ENCODE assay signal across 25 cellular contexts in the genomic region with DNA sequence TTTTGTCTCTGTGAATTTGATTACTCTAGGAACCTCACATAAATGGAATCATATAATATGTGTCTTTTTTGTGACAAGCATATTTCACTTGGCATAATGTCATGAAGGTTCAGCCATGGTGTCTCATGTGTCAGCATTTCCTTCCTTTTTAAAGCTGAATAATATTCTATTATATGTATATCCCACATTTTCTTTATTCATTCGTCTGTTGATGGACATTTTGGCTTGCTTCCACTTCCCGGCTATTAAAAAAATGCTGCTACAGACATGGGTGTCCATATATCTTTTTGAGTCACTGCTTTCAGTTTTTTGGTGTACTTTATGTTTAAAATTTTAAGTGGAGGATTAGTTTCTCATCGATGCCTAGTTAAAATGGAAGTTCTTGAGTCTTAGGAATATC.
"Had no signal": no experiment of that assay in that cellular context is flagged by ENCODE, and none has a peak within 500 bp of the region (broad histone marks: within the 10 kb centered on the region; RNA-seq: fewer than 3 reads in every experiment).

No MANE protein-coding gene starts in this region.

- H3K4me1 ChIP-seq: pancreas, prostate gland, right lobe of liver, sigmoid colon, suprapubic skin, testis, tibial artery, transverse colon, upper lobe of right lung, uterus had no signal

- H3K36me3 ChIP-seq: neutrophil, pancreas, prostate gland, right lobe of liver, sigmoid colon, suprapubic skin, tibial artery, transverse colon, upper lobe of right lung, uterus had no signal

- FAIRE-seq: pancreas, small intestine had no signal

- ATAC-seq: naive thymus-derived CD8-positive, alpha-beta T cell; natural killer cell treated with Interleukin-12 subunit alpha and Interleukin-12 subunit beta and Interleukin-15 and Interleukin-18, amount 100 ng/mL, for 72 hours; pancreas; right cardiac atrium; right lobe of liver; stimulated activated effector memory CD8-positive, alpha-beta T cell treated with anti-CD3 and anti-CD28 coated beads, Interleukin-12 subunit alpha, Interleukin-12 subunit beta, amount 100 ng/mL, for 72 hours; stimulated activated naive B cell treated with anti-CD40 and anti-IgM and Interleukin-4, amounts not matched to agents 10 μg/mL and 1 μg/mL and 100 μg/mL, for 72 hours; upper lobe of right lung had no signal

- DNase-seq: naive thymus-derived CD8-positive, alpha-beta T cell; nephron progenitor cell; nucleus accumbens; pancreas; right cardiac atrium; right lobe of liver; sigmoid colon; small intestine; stimulated activated CD4-positive, alpha-beta T cell treated with anti-CD3 and anti-CD28 coated beads, Interleukin-15, amount 100 ng/mL, for 24 hours; stimulated activated CD4-positive, alpha-beta T cell treated with anti-CD3 and anti-CD28 coated beads, Interleukin-2, amount 100 ng/mL, for 24 hours; stimulated activated CD4-positive, alpha-beta T cell treated with anti-CD3 and anti-CD28 coated beads, Interleukin-2, amount 100 ng/mL, for 48 hours; stimulated activated CD4-positive, alpha-beta T cell treated with anti-CD3 and anti-CD28 coated beads, Interleukin-4, amount 100 ng/mL, for 24 hours; stimulated activated naive B cell treated with anti-CD40 and anti-IgM and Interleukin-4, amounts not matched to agents 10 μg/mL and 1 μg/mL and 100 μg/mL, for 72 hours; stimulated activated naive CD4-positive, alpha-beta T cell treated with Interleukin-2 at 50 U/mL for 16 hours; substantia nigra; testis; tibial artery; transverse colon; upper lobe of right lung; uterus had no signal

- H3K9me3 ChIP-seq: neutrophil, pancreas, prostate gland, right lobe of liver, sigmoid colon, suprapubic skin, testis, tibial artery, transverse colon, upper lobe of right lung, uterus had no signal

- H3K27ac ChIP-seq: neutrophil, pancreas, prostate gland, right lobe of liver, sigmoid colon, suprapubic skin, testis, tibial artery, transverse colon, upper lobe of right lung, uterus had no signal

- H3K27me3 ChIP-seq: neutrophil, pancreas, right lobe of liver, sigmoid colon, suprapubic skin, testis, tibial artery, transverse colon, upper lobe of right lung, uterus had no signal

- H3K4me3 ChIP-seq: pancreas, prostate gland, right lobe of liver, sigmoid colon, suprapubic skin, testis, tibial artery, transverse colon, upper lobe of right lung, uterus had no signal
